Comparison of ENCODE assay signal across 8 cellular contexts in the genomic region with DNA sequence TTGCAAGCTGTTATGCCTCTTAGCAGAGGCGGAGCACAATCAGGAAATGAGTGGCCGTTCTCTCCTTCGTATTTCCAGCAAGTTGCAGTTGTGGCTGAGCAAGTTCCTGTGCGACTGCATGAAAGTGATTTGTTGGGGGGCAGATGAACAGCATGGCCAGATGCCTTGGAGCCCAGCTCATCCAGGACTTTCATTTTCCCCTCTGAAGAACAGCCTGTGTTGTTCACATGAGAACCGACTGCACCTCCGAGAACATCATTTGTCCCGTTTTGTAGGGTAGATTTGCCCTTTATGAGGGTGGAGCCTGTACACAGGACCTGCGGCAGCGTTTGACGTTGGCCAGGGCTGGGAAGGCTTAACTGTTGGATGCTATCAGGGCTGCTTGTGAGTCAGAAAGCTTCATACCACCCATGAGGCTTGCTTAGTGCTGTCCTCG. TPM values are rescaled to one million over a fixed set of nuclear protein-coding genes. Genes with fewer than 3 reads are reported as not detected.
A peak's percentile ranks its signal among the peaks of the same experiment; 100 is the strongest.
DNase-seq lines count a peak whose midpoint lies in the region; ATAC-seq and TF ChIP-seq lines count a peak whose summit lies in the region.

No MANE protein-coding gene starts in this region.

- TF ChIP-seq CTCF in body of pancreas (IDR thresholded peaks at IDR 0.05) (no peak), right lobe of liver (IDR thresholded peaks at IDR 0.05) (no peak), thoracic aorta (IDR thresholded peaks at IDR 0.05) (no peak)

- H3K36me3 ChIP-seq in CD4-positive, CD25-positive, alpha-beta regulatory T cell (ENCODE audit: control insufficient read depth, insufficient read depth, low read length) = no peaks in the 10 kb centered on the region
- H3K36me3 ChIP-seq in body of pancreas (replicated peaks in 1 of 2; ENCODE audit: insufficient read depth in 1 of 2, low read depth in 2 of 2) (no peaks in the 10 kb centered on the region), right lobe of liver (no peaks in the 10 kb centered on the region), thoracic aorta (no peaks in the 10 kb centered on the region)

- H3K4me1 Mint-ChIP-seq in CD4-positive, CD25-positive, alpha-beta regulatory T cell = peaks cover 33 to 59% (median 41%) of the 10 kb centered on the region in 4 donors
- peaks cover 50% of the 10 kb centered on the region for H3K4me1 Mint-ChIP-seq in T-helper 2 cell treated with Interferon-gamma antibody and Interleukin-4, amounts not matched to agents 5 μg/mL and 100 μg/mL, for 36 hours (ENCODE audit: low read depth)

- DNase-seq in CD4-positive, CD25-positive, alpha-beta regulatory T cell = peak; percentile 14 to 57 (median 19)
- DNase-seq in T-helper 2 cell treated with Interferon-gamma antibody and Interleukin-4, amounts not matched to agents 5 μg/mL and 100 μg/mL, for 36 hours (ENCODE audit: low spot score) = peak; percentile 81
- DNase-seq in body of pancreas (peak in 2 of 4 donors; percentile 29 to 36), right lobe of liver (no peak), thoracic aorta (ENCODE audit: low spot score) (no peak), cortex of kidney (lab: John Stamatoyannopoulos, UW) (no peak)

- peaks cover 4% of the 10 kb centered on the region for H3K36me3 Mint-ChIP-seq in CD4-positive, CD25-positive, alpha-beta regulatory T cell
- peaks cover 13% of the 10 kb centered on the region for H3K36me3 Mint-ChIP-seq in T-helper 2 cell treated with Interferon-gamma antibody and Interleukin-4, amounts not matched to agents 5 μg/mL and 100 μg/mL, for 36 hours (ENCODE audit: low read depth)

- WGBS in body of pancreas, 2 donors = 57 to 78% methylated on average over 9 to 11 of the region's 11 CpGs
- WGBS in right lobe of liver (ENCODE audit: insufficient coverage, low coverage, low lambda C conversion rate, missing lambda C conversion rate) = 59% methylated on average over 10 of the region's 11 CpGs

- H3K4me3 ChIP-seq in CD4-positive, CD25-positive, alpha-beta regulatory T cell (ENCODE audit: low read depth, low read length) = peak overlapping the region; percentile 60
- no peak overlapping the region for H3K4me3 ChIP-seq in body of pancreas
- H3K4me3 ChIP-seq in right lobe of liver = no peak overlapping the region
- H3K4me3 ChIP-seq in thoracic aorta = peak overlapping the region; percentile 92

- H3K4me1 ChIP-seq in CD4-positive, CD25-positive, alpha-beta regulatory T cell (ENCODE audit: control insufficient read depth, insufficient read depth, low read length, poor library complexity, severe bottlenecking) = peaks cover 43% of the 10 kb centered on the region
- peaks cover 72% of the 10 kb centered on the region for H3K4me1 ChIP-seq in body of pancreas
- H3K4me1 ChIP-seq in right lobe of liver = peaks cover 0 to 55% (median 17%) of the 10 kb centered on the region in 4 donors
- H3K4me1 ChIP-seq in thoracic aorta (ENCODE audit: control insufficient read depth in 1 of 2, low read depth in 2 of 2) = peaks cover 52 to 73% of the 10 kb centered on the region in 2 donors

- peak in 1 of 2 donors; percentile 19 for ATAC-seq in CD4-positive, CD25-positive, alpha-beta regulatory T cell (ENCODE audit: low read depth in 2 of 2)
- no peak for ATAC-seq in body of pancreas
- ATAC-seq in right lobe of liver = no peak
- no peak for ATAC-seq in thoracic aorta (ENCODE audit: insufficient number of reproducible peaks, low FRiP score, low read depth)
- no peak for ATAC-seq in GM21576 (IDR thresholded peaks at IDR 0.05; ENCODE audit: unreplicated experiment)
- no peak for ATAC-seq in GM21528 (IDR thresholded peaks at IDR 0.05; ENCODE audit: low FRiP score, unreplicated experiment)

- no peaks in the 10 kb centered on the region for H3K27me3 ChIP-seq in CD4-positive, CD25-positive, alpha-beta regulatory T cell (ENCODE audit: control insufficient read depth, insufficient read depth, low read length)
- H3K27me3 ChIP-seq in body of pancreas (no peaks in the 10 kb centered on the region), right lobe of liver (no peaks in the 10 kb centered on the region), thoracic aorta (replicated peaks; ENCODE audit: insufficient read depth) (no peaks in the 10 kb centered on the region)

- no peaks in the 10 kb centered on the region for H3K9me3 Mint-ChIP-seq in CD4-positive, CD25-positive, alpha-beta regulatory T cell
- no peaks in the 10 kb centered on the region for H3K9me3 Mint-ChIP-seq in T-helper 2 cell treated with Interferon-gamma antibody and Interleukin-4, amounts not matched to agents 5 μg/mL and 100 μg/mL, for 36 hours

- H3K27ac Mint-ChIP-seq in CD4-positive, CD25-positive, alpha-beta regulatory T cell = peak overlapping the region; percentile 69 to 88 (median 82)
- peak overlapping the region; percentile 81 for H3K27ac Mint-ChIP-seq in T-helper 2 cell treated with Interferon-gamma antibody and Interleukin-4, amounts not matched to agents 5 μg/mL and 100 μg/mL, for 36 hours

- H3K27me3 Mint-ChIP-seq in CD4-positive, CD25-positive, alpha-beta regulatory T cell = no peaks in the 10 kb centered on the region
- H3K27me3 Mint-ChIP-seq in T-helper 2 cell treated with Interferon-gamma antibody and Interleukin-4, amounts not matched to agents 5 μg/mL and 100 μg/mL, for 36 hours (ENCODE audit: low read depth) = no peaks in the 10 kb centered on the region

- H3K27ac ChIP-seq in CD4-positive, CD25-positive, alpha-beta regulatory T cell (ENCODE audit: insufficient read depth, low read length, poor library complexity, severe bottlenecking) = peak overlapping the region; percentile 52
- H3K27ac ChIP-seq in body of pancreas (peak overlapping the region in 3 of 4 donors; percentile 41 to 62 (median 59)), right lobe of liver (peak overlapping the region in 2 of 3 donors; percentile 99 to 100), thoracic aorta (peak overlapping the region; percentile 75 to 99)

- TF ChIP-seq POLR2A in body of pancreas (IDR thresholded peaks at IDR 0.05) (peak in 1 of 3 donors; percentile 30), right lobe of liver (IDR thresholded peaks at IDR 0.05) (no peak)

- peak overlapping the region; percentile 72 to 90 (median 80) for H3K4me3 Mint-ChIP-seq in CD4-positive, CD25-positive, alpha-beta regulatory T cell
- H3K4me3 Mint-ChIP-seq in T-helper 2 cell treated with Interferon-gamma antibody and Interleukin-4, amounts not matched to agents 5 μg/mL and 100 μg/mL, for 36 hours = peak overlapping the region; percentile 79

- no peaks in the 10 kb centered on the region for H3K9me3 ChIP-seq in CD4-positive, CD25-positive, alpha-beta regulatory T cell (ENCODE audit: control insufficient read depth in 2 of 2, low read length in 2 of 2)
- H3K9me3 ChIP-seq in body of pancreas = no peaks in the 10 kb centered on the region
- no peaks in the 10 kb centered on the region for H3K9me3 ChIP-seq in right lobe of liver
- no peaks in the 10 kb centered on the region for H3K9me3 ChIP-seq in thoracic aorta

- intact Hi-C loops in body of pancreas (cut with DNase I) = no loop called here
- intact Hi-C loops in right lobe of liver (cut with DNase I) = no loop called here

RNA-seq across cellular contexts. Expression of gene BAG3, which starts 4.4 kb away (rescaled TPM):
- 38.2 TPM for total RNA-seq in CD4-positive, CD25-positive, alpha-beta regulatory T cell
- 1 to 10 TPM; 6.7 to 8.7 (median 7.4) TPM for polyA plus RNA-seq in CD4-positive, CD25-positive, alpha-beta regulatory T cell
- 10 to 100 TPM; 11.9 to 17.5 TPM for total RNA-seq in body of pancreas
- 10 to 100 TPM; 12.5 to 26.0 (median 18.2) TPM for total RNA-seq in right lobe of liver
- total RNA-seq in thoracic aorta = 10 to 100 TPM; 48.9 to 87.6 TPM

RNA-seq across cellular contexts. Expression of gene TIAL1, which starts 58.8 kb away (rescaled TPM):
- 205 TPM for total RNA-seq in CD4-positive, CD25-positive, alpha-beta regulatory T cell
- polyA plus RNA-seq in CD4-positive, CD25-positive, alpha-beta regulatory T cell = 10 to 100 TPM in 2 of 4 donors, 1 to 10 TPM in 2; 9.2 to 16.6 (median 10.8) TPM
- total RNA-seq in body of pancreas = 10 to 100 TPM; 34.9 to 36.1 TPM
- total RNA-seq in right lobe of liver = 10 to 100 TPM; 37.2 to 52.2 (median 46.3) TPM
- 10 to 100 TPM; 72.4 to 79.5 TPM for total RNA-seq in thoracic aorta

Comparison
In these comparisons a context has a peak if more than half of its experiments do, and no peak if none do; other contexts are left out.
1. DNase-seq: peak in CD4-positive, CD25-positive, alpha-beta regulatory T cell (3 of 3) and T-helper 2 cell treated with Interferon-gamma antibody and Interleukin-4, amounts not matched to agents 5 μg/mL and 100 μg/mL, for 36 hours (single experiment); none in right lobe of liver (0 of 3), thoracic aorta (single experiment) and cortex of kidney (single experiment).
2. H3K4me3 ChIP-seq: peak in CD4-positive, CD25-positive, alpha-beta regulatory T cell (single experiment) and thoracic aorta (single experiment); none in body of pancreas (0 of 2) and right lobe of liver (0 of 3).
3. Peak in every context shown above with its lines, with median percentiles within 50 percentile points of each other: H3K27ac ChIP-seq.